ENCODE assay signal across 8 cellular contexts in genomic region chr18:49447810-49448745, GRCh38. TPM values are rescaled to one million over a fixed set of nuclear protein-coding genes. Genes with fewer than 3 reads are reported as not detected.
DNase-seq lines count a peak whose midpoint lies in the region; ATAC-seq, FAIRE-seq and TF ChIP-seq lines count a peak whose summit lies in the region.

No MANE protein-coding gene starts in this region.

- H3K9me3 Mint-ChIP-seq in activated T-helper 1 cell treated with anti-CD3 and anti-CD28 coated beads, Interleukin-12 subunit alpha, Interleukin-12 subunit beta, Interleukin-2, Interleukin-4 antibody, amounts not matched to agents 30 ng/mL and 10 ng/mL and 1 ng/mL, durations not matched to agents 14 hours and 24 hours and 36 hours: peaks cover 2% of the 10 kb centered on the region

- no peak for DNase-seq in AG09319 (ENCODE audit: extremely low read depth, low read depth)
- DNase-seq in H4 (ENCODE audit: low spot score): peak; percentile 59
- peak; percentile 25 for DNase-seq in NCI-H774 (lab: John Stamatoyannopoulos, UW)
- peak; percentile 19 for DNase-seq in activated T-helper 1 cell treated with anti-CD3 and anti-CD28 coated beads, Interleukin-12 subunit alpha, Interleukin-12 subunit beta, Interleukin-2, Interleukin-4 antibody, amounts not matched to agents 30 ng/mL and 10 ng/mL and 1 ng/mL, durations not matched to agents 14 hours and 24 hours and 36 hours (ENCODE audit: low spot score)
- no peak for DNase-seq in left ventricle myocardium superior
- peak in 2 of 3 experiments; percentile 16 to 17 for DNase-seq in stimulated activated CD4-positive, alpha-beta T cell treated with anti-CD3 and anti-CD28 coated beads, TNF-alpha, amount 100 ng/mL, for 24 hours (ENCODE audit: low read depth in 3 of 3)
- no peak for DNase-seq in HTR-8/SVneo (ENCODE audit: insufficient read length, low spot score)

- ATAC-seq in left ventricle myocardium superior: peak; percentile 86
- no peak for ATAC-seq in GM21423 (IDR thresholded peaks at IDR 0.05; ENCODE audit: unreplicated experiment)

- no peak overlapping the region for H3K4me3 Mint-ChIP-seq in activated T-helper 1 cell treated with anti-CD3 and anti-CD28 coated beads, Interleukin-12 subunit alpha, Interleukin-12 subunit beta, Interleukin-2, Interleukin-4 antibody, amounts not matched to agents 30 ng/mL and 10 ng/mL and 1 ng/mL, durations not matched to agents 14 hours and 24 hours and 36 hours

- FAIRE-seq in HTR-8/SVneo (lab: Jason Lieb, UNC): no peak

- peaks cover 9% of the 10 kb centered on the region for H3K4me1 Mint-ChIP-seq in activated T-helper 1 cell treated with anti-CD3 and anti-CD28 coated beads, Interleukin-12 subunit alpha, Interleukin-12 subunit beta, Interleukin-2, Interleukin-4 antibody, amounts not matched to agents 30 ng/mL and 10 ng/mL and 1 ng/mL, durations not matched to agents 14 hours and 24 hours and 36 hours (ENCODE audit: low read depth)

- no peak overlapping the region for H3K27ac Mint-ChIP-seq in activated T-helper 1 cell treated with anti-CD3 and anti-CD28 coated beads, Interleukin-12 subunit alpha, Interleukin-12 subunit beta, Interleukin-2, Interleukin-4 antibody, amounts not matched to agents 30 ng/mL and 10 ng/mL and 1 ng/mL, durations not matched to agents 14 hours and 24 hours and 36 hours

- TF ChIP-seq CTCF in AG09319 (IDR thresholded peaks at IDR 0.05; ENCODE audit: low read depth, low read length): peak; percentile 41

- H3K36me3 Mint-ChIP-seq in activated T-helper 1 cell treated with anti-CD3 and anti-CD28 coated beads, Interleukin-12 subunit alpha, Interleukin-12 subunit beta, Interleukin-2, Interleukin-4 antibody, amounts not matched to agents 30 ng/mL and 10 ng/mL and 1 ng/mL, durations not matched to agents 14 hours and 24 hours and 36 hours (ENCODE audit: low read depth): peaks cover 14% of the 10 kb centered on the region

- intact Hi-C loops in activated T-helper 1 cell treated with anti-CD3 and anti-CD28 coated beads, Interleukin-12 subunit alpha, Interleukin-12 subunit beta, Interleukin-2, Interleukin-4 antibody, amounts not matched to agents 30 ng/mL and 10 ng/mL and 1 ng/mL, durations not matched to agents 14 hours and 24 hours and 36 hours (cut with micrococcal nuclease): loop anchor here (1.0 to 10.0 kb wide), 7 partner anchors 33 to 971 kb away; no protein-coding TSS in a partner anchor
- intact Hi-C loops in left ventricle myocardium superior (cut with micrococcal nuclease): no loop called here

- H3K27me3 Mint-ChIP-seq in activated T-helper 1 cell treated with anti-CD3 and anti-CD28 coated beads, Interleukin-12 subunit alpha, Interleukin-12 subunit beta, Interleukin-2, Interleukin-4 antibody, amounts not matched to agents 30 ng/mL and 10 ng/mL and 1 ng/mL, durations not matched to agents 14 hours and 24 hours and 36 hours (ENCODE audit: insufficient read depth): no peaks in the 10 kb centered on the region

RNA-seq across cellular contexts. Expression of gene DYM, which starts 12.4 kb away (rescaled TPM):
- total RNA-seq in H4 (2014; rRNA removed; shearing (Covaris generic)): 54.3 and 67.7 TPM in 2 replicates
- 56.9 and 66.1 TPM in 2 replicates for total RNA-seq in activated T-helper 1 cell treated with anti-CD3 and anti-CD28 coated beads, Interleukin-12 subunit alpha, Interleukin-12 subunit beta, Interleukin-2, Interleukin-4 antibody, amounts not matched to agents 30 ng/mL and 10 ng/mL and 1 ng/mL, durations not matched to agents 14 hours and 24 hours and 36 hours
- 54.1 TPM for total RNA-seq in left ventricle myocardium superior

RNA-seq across cellular contexts. Expression of gene C18orf32, which starts 39.0 kb away (rescaled TPM):
- total RNA-seq in H4 (2014; rRNA removed; shearing (Covaris generic)): 50.1 and 74.5 TPM in 2 replicates
- 28.7 and 31.2 TPM in 2 replicates for total RNA-seq in activated T-helper 1 cell treated with anti-CD3 and anti-CD28 coated beads, Interleukin-12 subunit alpha, Interleukin-12 subunit beta, Interleukin-2, Interleukin-4 antibody, amounts not matched to agents 30 ng/mL and 10 ng/mL and 1 ng/mL, durations not matched to agents 14 hours and 24 hours and 36 hours
- total RNA-seq in left ventricle myocardium superior: 49.3 TPM

RNA-seq across cellular contexts. Expression of gene RPL17, which starts 44.2 kb away (rescaled TPM):
- 2,388 and 2,408 TPM in 2 replicates for total RNA-seq in H4 (2014; rRNA removed; shearing (Covaris generic))
- total RNA-seq in activated T-helper 1 cell treated with anti-CD3 and anti-CD28 coated beads, Interleukin-12 subunit alpha, Interleukin-12 subunit beta, Interleukin-2, Interleukin-4 antibody, amounts not matched to agents 30 ng/mL and 10 ng/mL and 1 ng/mL, durations not matched to agents 14 hours and 24 hours and 36 hours: 2,043 and 2,063 TPM in 2 replicates
- 739 TPM for total RNA-seq in left ventricle myocardium superior

Comparison
In these comparisons a context has a peak if more than half of its experiments do, and no peak if none do; other contexts are left out.
1. DNase-seq: peak in H4 (single experiment), NCI-H774 (single experiment), activated T-helper 1 cell treated with anti-CD3 and anti-CD28 coated beads, Interleukin-12 subunit alpha, Interleukin-12 subunit beta, Interleukin-2, Interleukin-4 antibody, amounts not matched to agents 30 ng/mL and 10 ng/mL and 1 ng/mL, durations not matched to agents 14 hours and 24 hours and 36 hours (single experiment) and stimulated activated CD4-positive, alpha-beta T cell treated with anti-CD3 and anti-CD28 coated beads, TNF-alpha, amount 100 ng/mL, for 24 hours (2 of 3); none in AG09319 (single experiment), left ventricle myocardium superior (single experiment) and HTR-8/SVneo (single experiment).